ENCODE assay signal across 1 cellular context in genomic region chr7:131455546-131455945, GRCh38.
TF ChIP-seq lines count a peak whose summit lies in the region.

No MANE protein-coding gene starts in this region.

TF ChIP-seq in HCT116, 20 proteins besides CTCF, POLR2A, EP300 and RAD21 (continued from another document):
- TF ChIP-seq SP1 (IDR thresholded peaks at IDR 0.05; ENCODE audit: low read depth) (no peak), CBX3 (IDR thresholded peaks at IDR 0.05; ENCODE audit: low read depth) (no peak), YY1 (IDR thresholded peaks at IDR 0.05; ENCODE audit: extremely low read depth, insufficient replicate concordance, low read depth, low read length) (no peak)
